ENCODE assay signal across 8 cellular contexts in the genomic region with DNA sequence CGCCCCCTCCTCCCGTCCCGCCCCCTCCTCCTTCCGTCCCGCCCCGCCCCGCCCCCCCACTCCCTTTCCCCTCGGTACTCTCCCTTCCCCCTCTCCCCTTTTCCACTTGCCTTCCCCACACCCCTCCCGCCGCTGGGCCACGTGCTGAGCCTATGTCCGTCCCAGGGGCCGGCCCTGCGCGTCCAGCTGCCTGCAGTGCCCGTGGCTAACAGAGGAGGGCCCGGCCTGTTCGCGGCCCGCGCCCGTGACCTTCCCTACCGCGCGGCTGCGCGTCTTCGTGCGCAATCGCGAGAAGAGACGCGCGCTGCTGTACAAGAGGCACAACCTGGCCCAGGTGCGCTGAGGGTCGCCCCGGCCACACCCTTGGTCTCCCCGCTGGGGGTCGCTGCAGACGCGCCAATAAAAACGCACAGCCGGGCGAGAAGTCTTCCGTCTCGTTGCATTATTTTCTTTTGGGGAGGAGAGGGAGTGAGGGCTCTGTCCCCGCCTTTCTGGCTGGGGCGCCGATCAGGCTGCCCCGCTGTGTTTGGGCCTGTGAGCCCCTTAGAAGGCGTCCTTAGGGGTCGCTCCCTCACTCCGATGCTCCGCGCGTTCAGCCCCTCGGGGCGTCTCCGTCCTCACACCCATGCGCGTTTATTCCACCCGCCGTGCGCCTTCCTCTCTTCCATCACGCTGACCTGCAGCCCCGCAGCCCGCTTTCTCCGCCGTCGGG. TPM values are rescaled to one million over a fixed set of nuclear protein-coding genes. Genes with fewer than 3 reads are reported as not detected.
A peak's percentile ranks its signal among the peaks of the same experiment; 100 is the strongest.
DNase-seq lines count a peak whose midpoint lies in the region; ATAC-seq, FAIRE-seq and TF ChIP-seq lines count a peak whose summit lies in the region.

No MANE protein-coding gene starts in this region.

- H3K27me3 ChIP-seq in SJCRH30 (no peaks in the 10 kb centered on the region), heart left ventricle (peaks cover 0 to 15% (median 0%) of the 10 kb centered on the region in 9 donors), pancreas (no peaks in the 10 kb centered on the region), upper lobe of left lung (no peaks in the 10 kb centered on the region)

- TF ChIP-seq POLR2A in heart left ventricle (IDR thresholded peaks at IDR 0.05) = no peak
- peak in 1 of 4 donors; percentile 38 for TF ChIP-seq POLR2A in upper lobe of left lung (IDR thresholded peaks at IDR 0.05)

- H3K9me3 ChIP-seq in SJCRH30 (replicated peaks) (no peaks in the 10 kb centered on the region), heart left ventricle (no peaks in the 10 kb centered on the region), pancreas (no peaks in the 10 kb centered on the region), upper lobe of left lung (no peaks in the 10 kb centered on the region)

- no peaks in the 10 kb centered on the region for H3K9me3 Mint-ChIP-seq in activated naive CD8-positive, alpha-beta T cell treated with anti-CD3 and anti-CD28 coated beads, Interleukin-2, amount 10 ng/mL, durations not matched to agents 7 days and 5 days

- TF ChIP-seq CTCF in heart left ventricle (IDR thresholded peaks at IDR 0.05) (peak in 11 of 12 donors; percentile 16 to 63 (median 44)), pancreas (IDR thresholded peaks at IDR 0.05) (peak in 3 of 4 donors; percentile 41 to 62 (median 48)), upper lobe of left lung (IDR thresholded peaks at IDR 0.05) (peak; percentile 30 to 84 (median 67))

- H3K4me1 Mint-ChIP-seq in activated naive CD8-positive, alpha-beta T cell treated with anti-CD3 and anti-CD28 coated beads, Interleukin-2, amount 10 ng/mL, durations not matched to agents 7 days and 5 days = peaks cover 4% of the 10 kb centered on the region

- H3K4me3 Mint-ChIP-seq in activated naive CD8-positive, alpha-beta T cell treated with anti-CD3 and anti-CD28 coated beads, Interleukin-2, amount 10 ng/mL, durations not matched to agents 7 days and 5 days = peak overlapping the region; percentile 87

- no peaks in the 10 kb centered on the region for H3K36me3 ChIP-seq in SJCRH30
- peaks cover 0 to 13% (median 0%) of the 10 kb centered on the region in 9 donors for H3K36me3 ChIP-seq in heart left ventricle
- no peaks in the 10 kb centered on the region for H3K36me3 ChIP-seq in pancreas
- no peaks in the 10 kb centered on the region for H3K36me3 ChIP-seq in upper lobe of left lung

- no peak for FAIRE-seq in HTR-8/SVneo (lab: Jason Lieb, UNC)
- FAIRE-seq in pancreas (lab: Jason Lieb, UNC) = no peak

- POLR2A ChIA-PET in activated naive CD8-positive, alpha-beta T cell treated with anti-CD3 and anti-CD28 coated beads, Interleukin-2, amount 10 ng/mL, durations not matched to agents 7 days and 5 days (lab: Charles Lee) = interaction anchor here (1.0 to 1.3 kb wide), 2 partner anchors 79 to 87 kb away, joined by 3 to 4 read pairs; a partner anchor contains a TSS

- TF ChIP-seq EP300 in upper lobe of left lung (IDR thresholded peaks at IDR 0.05) = no peak

- H3K27me3 Mint-ChIP-seq in activated naive CD8-positive, alpha-beta T cell treated with anti-CD3 and anti-CD28 coated beads, Interleukin-2, amount 10 ng/mL, durations not matched to agents 7 days and 5 days = peaks cover 36% of the 10 kb centered on the region

- H3K27ac Mint-ChIP-seq in activated naive CD8-positive, alpha-beta T cell treated with anti-CD3 and anti-CD28 coated beads, Interleukin-2, amount 10 ng/mL, durations not matched to agents 7 days and 5 days = peak overlapping the region; percentile 25

- no peaks in the 10 kb centered on the region for H3K4me1 ChIP-seq in SJCRH30
- H3K4me1 ChIP-seq in heart left ventricle = peaks cover 10 to 48% (median 22%) of the 10 kb centered on the region in 12 donors
- H3K4me1 ChIP-seq in pancreas = peaks cover 0 to 5% (median 4%) of the 10 kb centered on the region in 3 donors
- peaks cover 0 to 18% (median 12%) of the 10 kb centered on the region in 4 donors for H3K4me1 ChIP-seq in upper lobe of left lung

- no peaks in the 10 kb centered on the region for H3K36me3 Mint-ChIP-seq in activated naive CD8-positive, alpha-beta T cell treated with anti-CD3 and anti-CD28 coated beads, Interleukin-2, amount 10 ng/mL, durations not matched to agents 7 days and 5 days

- H3K4me3 ChIP-seq in SJCRH30 (peak overlapping the region; percentile 54), heart left ventricle (peak overlapping the region; percentile 11 to 62 (median 50)), pancreas (peak overlapping the region; percentile 30 to 68 (median 42)), upper lobe of left lung (peak overlapping the region; percentile 22 to 62 (median 55))

- DNase-seq in AG20443 (ENCODE audit: low spot score) (peak; percentile 90), HTR-8/SVneo (ENCODE audit: insufficient read length, low spot score) (peak; percentile 53), SJCRH30 (peak; percentile 68 to 72), heart left ventricle (peak; percentile 60 to 83 (median 74)), pancreas (peak; percentile 68 to 90 (median 76)), upper lobe of left lung (peak; percentile 50 to 94)
- peak; percentile 83 for DNase-seq in activated naive CD8-positive, alpha-beta T cell treated with anti-CD3 and anti-CD28 coated beads, Interleukin-2, amount 10 ng/mL, durations not matched to agents 7 days and 5 days

- peak; percentile 79 for ATAC-seq in activated naive CD8-positive, alpha-beta T cell treated with anti-CD3 and anti-CD28 coated beads, Interleukin-2, amount 10 ng/mL, durations not matched to agents 7 days and 5 days (ENCODE audit: low read depth)
- ATAC-seq in heart left ventricle (peak in 3 of 4 donors; percentile 17 to 42 (median 17)), pancreas (peak; percentile 79 to 85 (median 82)), upper lobe of left lung (ENCODE audit: low FRiP score in 2 of 2) (peak; percentile 82 to 83), HG03280 (IDR thresholded peaks at IDR 0.05; ENCODE audit: unreplicated experiment) (no peak)

- WGBS in heart left ventricle, 4 donors = 18 to 34% (median 23%) methylated on average over 54 to 67 of the region's 70 CpGs
- WGBS in pancreas, 2 donors = 1% methylated on average over 59 to 68 of the region's 70 CpGs
- 0 to 4% methylated on average over 1 to 45 of the region's 70 CpGs for WGBS in upper lobe of left lung, 2 donors

- no peak overlapping the region for H3K27ac ChIP-seq in SJCRH30
- H3K27ac ChIP-seq in heart left ventricle = peak overlapping the region in 7 of 12 donors; percentile 2 to 95 (median 47)
- no peak overlapping the region for H3K27ac ChIP-seq in pancreas
- H3K27ac ChIP-seq in upper lobe of left lung = peak overlapping the region in 3 of 4 donors; percentile 38 to 66 (median 39)

- intact Hi-C loops in heart left ventricle (cut with DNase I) = loop anchor here in 1 of 10 donors (10.0 kb wide), 1 partner anchor 244 kb away; no protein-coding TSS in a partner anchor
- intact Hi-C loops in pancreas (cut with DNase I) = no loop called here

RNA-seq across cellular contexts. Expression of a gene that starts 28.0 kb away (rescaled TPM):
- total RNA-seq in SJCRH30 (2014; rRNA removed; shearing (Covaris generic)) = 25.5 and 30.7 TPM in 2 replicates
- total RNA-seq in activated naive CD8-positive, alpha-beta T cell treated with anti-CD3 and anti-CD28 coated beads, Interleukin-2, amount 10 ng/mL, durations not matched to agents 7 days and 5 days = 10 to 100 TPM; 66.6 to 73.2 TPM
- 10 to 100 TPM in 4 of 9 donors, 1 to 10 TPM in 5; 6.7 to 13.8 (median 8.4) TPM for total RNA-seq in heart left ventricle
- polyA plus RNA-seq in heart left ventricle = 1 to 10 TPM; 4.7 to 9.8 TPM
- total RNA-seq in pancreas = 10 to 100 TPM in 2 of 6 donors, 1 to 10 TPM in 4; 7.6 to 15.1 (median 9.2) TPM
- polyA plus RNA-seq in pancreas = 10 to 100 TPM; 13.6 to 16.3 TPM
- 10 to 100 TPM; 25.7 to 43.0 (median 30.8) TPM for total RNA-seq in upper lobe of left lung

RNA-seq across cellular contexts. Expression of a gene that starts 38.1 kb away (rescaled TPM):
- total RNA-seq in SJCRH30 (2014; rRNA removed; shearing (Covaris generic)) = not detected in 2 replicates
- 1 to 10 TPM; 3.4 to 4.3 TPM for total RNA-seq in activated naive CD8-positive, alpha-beta T cell treated with anti-CD3 and anti-CD28 coated beads, Interleukin-2, amount 10 ng/mL, durations not matched to agents 7 days and 5 days
- total RNA-seq in heart left ventricle (1 to 10 TPM in 1 of 9 donors, under 1 TPM in 5, not detected in 3; 0.27 to 1.7 (median 0.57) TPM), pancreas (1 to 10 TPM in 1 of 6 donors, under 1 TPM in 4, not detected in 1; 0.14 to 2.4 (median 0.38) TPM), upper lobe of left lung (10 to 100 TPM in 1 of 6 donors, 1 to 10 TPM in 5; 1.2 to 21.0 (median 2.4) TPM)
- polyA plus RNA-seq in heart left ventricle (under 1 TPM; 0.08 to 0.11 TPM), pancreas (under 1 TPM; 0.14 to 0.68 TPM)

Comparison
In these comparisons a context has a peak if more than half of its experiments do, and no peak if none do; other contexts are left out.
1. H3K27ac ChIP-seq: peak in heart left ventricle (7 of 12) and upper lobe of left lung (3 of 4); none in SJCRH30 (single experiment) and pancreas (0 of 4).
2. Peak in every context shown above with its lines, with median percentiles within 50 percentile points of each other: DNase-seq, H3K4me3 ChIP-seq and CTCF ChIP-seq.